Comparison of ENCODE assay signal across 1 cellular context in the genomic region with DNA sequence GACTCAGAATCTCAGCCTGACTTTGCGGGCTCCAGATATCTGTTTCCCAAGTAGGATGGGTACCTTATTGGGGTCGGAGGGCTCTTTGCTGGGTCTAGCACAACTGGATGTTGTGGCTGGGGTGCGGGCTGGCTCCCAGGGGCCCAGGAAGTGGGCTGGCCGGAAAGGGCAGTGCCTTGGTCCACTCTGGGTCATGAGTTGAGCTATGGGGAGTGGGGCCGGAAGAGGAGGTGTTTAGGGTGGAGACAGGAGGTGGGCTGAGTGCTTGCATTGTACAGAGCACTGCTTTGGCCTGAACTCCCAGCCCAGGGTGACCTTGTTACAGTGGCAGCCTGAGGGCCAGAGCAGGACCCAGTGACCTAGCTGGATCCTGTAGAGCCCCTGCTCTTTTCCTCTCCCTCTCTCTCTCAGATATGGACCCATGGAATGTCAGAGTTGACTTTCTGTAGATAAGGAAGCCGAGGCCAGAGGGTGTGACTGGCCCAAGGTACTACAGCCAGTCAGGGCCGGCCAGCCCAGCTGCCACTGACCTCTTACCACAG.
TF ChIP-seq lines count a peak whose summit lies in the region.

No MANE protein-coding gene starts in this region.

TF ChIP-seq in SK-N-SH, 30 proteins besides CTCF, POLR2A, EP300 and RAD21 (continued from another document):
- no peak for TF ChIP-seq SIN3A (IDR thresholded peaks at IDR 0.05; ENCODE audit: borderline replicate concordance, low read depth, low read length)
